ENCODE assay signal across 21 cellular contexts in the genomic region with DNA sequence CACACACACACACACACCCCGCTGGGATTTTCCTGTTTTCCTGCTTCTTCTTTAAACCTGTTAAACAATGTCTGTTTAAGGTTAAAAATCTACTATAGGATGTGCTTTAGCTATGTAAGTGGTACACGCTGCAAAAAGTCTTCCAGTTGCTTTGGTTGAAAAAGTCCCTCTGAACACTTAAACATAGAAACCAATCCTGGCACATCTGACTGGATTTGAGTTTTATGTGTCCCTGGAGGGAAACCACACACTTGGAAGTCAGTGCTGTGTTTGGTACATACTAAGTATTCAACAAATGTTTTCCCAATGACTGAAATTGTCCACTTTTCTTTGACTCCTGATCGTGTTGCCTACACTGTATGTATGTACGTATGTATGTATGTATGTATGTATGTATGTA. TPM values are rescaled to one million over a fixed set of nuclear protein-coding genes. Genes with fewer than 3 reads are reported as not detected.
DNase-seq lines count a peak whose midpoint lies in the region; ATAC-seq and TF ChIP-seq lines count a peak whose summit lies in the region.
"Had no signal": no experiment of that assay in that cellular context is flagged by ENCODE, and none has a peak within 500 bp of the region (broad histone marks: within the 10 kb centered on the region; RNA-seq: fewer than 3 reads in every experiment).

No MANE protein-coding gene starts in this region.

- no peaks in the 10 kb centered on the region for H3K36me3 Mint-ChIP-seq in GM23338 (ENCODE audit: low read depth)
- H3K36me3 Mint-ChIP-seq in nephron progenitor cell (ENCODE audit: low read depth) = no peaks in the 10 kb centered on the region
- H3K36me3 Mint-ChIP-seq: CD4-positive, CD25-positive, alpha-beta regulatory T cell; naive B cell had no signal

- H2AFZ ChIP-seq in GM23338 (peak overlapping the region; percentile 73; the same call in 1 of the 2 replicates), Karpas-422 (ENCODE audit: low read length) (no peak overlapping the region)

- TF ChIP-seq POLR2A in vagina (IDR thresholded peaks at IDR 0.05) = no peak

- H3K36me3 ChIP-seq in GM23338 (ENCODE audit: insufficient read depth) (no peaks in the 10 kb centered on the region), vagina (no peaks in the 10 kb centered on the region), Karpas-422 (ENCODE audit: insufficient read depth, low read length) (no peaks in the 10 kb centered on the region)
- H3K36me3 ChIP-seq: heart left ventricle, tibial artery had no signal

- peak; percentile 49 for DNase-seq in AG08395 (ENCODE audit: low spot score)
- DNase-seq in GM23338 (ENCODE audit: low spot score) = no peak
- DNase-seq in astrocyte of the hippocampus (ENCODE audit: low read depth, low spot score) = peak; percentile 46
- DNase-seq in nephron progenitor cell = no peak
- no peak for DNase-seq in NCI-H526 (lab: John Stamatoyannopoulos, UW)
- no peak for DNase-seq in vagina (ENCODE audit: extremely low spot score in 2 of 2)
- no peak for DNase-seq in Right ventricle myocardium superior
- DNase-seq in Karpas-422 = no peak
- DNase-seq: amniotic stem cell; naive B cell; NCI-H1694 treated with DMSO at 0.1 percent for 48 hours; retina; SK-N-SH; stimulated activated naive CD4-positive, alpha-beta T cell treated with Interleukin-2 at 50 U/mL for 16 hours; T-helper 17 cell; tibial artery had no signal

- H3K4me3 ChIP-seq in GM23338 = no peak overlapping the region
- no peak overlapping the region for H3K4me3 ChIP-seq in vagina
- no peak overlapping the region for H3K4me3 ChIP-seq in Karpas-422 (ENCODE audit: low read length)

- TF ChIP-seq CTCF in GM23338 (conservative IDR thresholded peaks at IDR 0.05; ENCODE audit: low read depth in 2 of 2) = no peak
- no peak for TF ChIP-seq CTCF in nephron progenitor cell (IDR thresholded peaks at IDR 0.05)
- no peak for TF ChIP-seq CTCF in vagina (IDR thresholded peaks at IDR 0.05)

- H3K27me3 Mint-ChIP-seq in GM23338 (ENCODE audit: insufficient read depth, low read depth, poor library complexity) = peaks cover 5% of the 10 kb centered on the region
- peaks cover 4% of the 10 kb centered on the region for H3K27me3 Mint-ChIP-seq in nephron progenitor cell (ENCODE audit: low read depth, poor library complexity)
- H3K27me3 Mint-ChIP-seq: T-helper 17 cell had no signal

- no peaks in the 10 kb centered on the region for H3K9me3 Mint-ChIP-seq in GM23338
- H3K9me3 Mint-ChIP-seq in nephron progenitor cell = no peaks in the 10 kb centered on the region
- H3K9me3 Mint-ChIP-seq: activated naive CD4-positive, alpha-beta T cell treated with anti-CD3 and anti-CD28 coated beads for 36 hours; activated T-cell treated with anti-CD3 and anti-CD28 coated beads, Interleukin-2, amount 50 U/mL, for 72 hours; dendritic cell treated with granulocyte-macrophage colony-stimulating factor and Interleukin-4, amounts not matched to agents 40 ng/mL and 50 ng/mL, for 4 days had no signal

- no peaks in the 10 kb centered on the region for H3F3A ChIP-seq in GM23338 (replicated peaks; ENCODE audit: low read depth)

- H3K4me2 ChIP-seq in GM23338 (no peak overlapping the region), Karpas-422 (ENCODE audit: low read depth, low read length, poor library complexity, severe bottlenecking) (no peak overlapping the region)
- H3K4me2 ChIP-seq: SK-N-SH had no signal

- H3K27ac Mint-ChIP-seq in GM23338 (no peak overlapping the region), nephron progenitor cell (peak overlapping the region; percentile 13)
- H3K27ac Mint-ChIP-seq: activated naive CD4-positive, alpha-beta T cell treated with anti-CD3 and anti-CD28 coated beads for 36 hours; activated T-cell treated with anti-CD3 and anti-CD28 coated beads, Interleukin-2, amount 50 U/mL, for 72 hours; dendritic cell treated with granulocyte-macrophage colony-stimulating factor and Interleukin-4, amounts not matched to agents 40 ng/mL and 50 ng/mL, for 4 days; T-helper 17 cell had no signal

- intact Hi-C loops in vagina (cut with DNase I) = no loop called here
- intact Hi-C loops in Right ventricle myocardium superior (cut with DNase I) = no loop called here

- H4K20me1 ChIP-seq in GM23338 (replicated peaks; ENCODE audit: insufficient read depth) (no peaks in the 10 kb centered on the region), Karpas-422 (ENCODE audit: insufficient read depth, low read depth, low read length) (no peaks in the 10 kb centered on the region)

- 0 out of 2 replicates have a peak, but pooled peaks cover 4% of the 10 kb centered on the region for H3K9me2 ChIP-seq in GM23338 (ENCODE audit: insufficient read depth)
- no peaks in the 10 kb centered on the region for H3K9me2 ChIP-seq in Karpas-422 (replicated peaks; ENCODE audit: insufficient read depth, low read length)
- H3K9me2 ChIP-seq: SK-N-SH had no signal

- no peaks in the 10 kb centered on the region for H3K9me3 ChIP-seq in vagina
- H3K9me3 ChIP-seq in Karpas-422 (ENCODE audit: low read length) = no peaks in the 10 kb centered on the region
- H3K9me3 ChIP-seq: heart left ventricle, SK-N-SH, tibial artery had no signal

- ATAC-seq in GM23338 (no peak), Right ventricle myocardium superior (ENCODE audit: poor library complexity) (no peak)
- ATAC-seq: T-helper 17 cell had no signal

- H3K4me1 Mint-ChIP-seq in GM23338 (peaks cover 30% of the 10 kb centered on the region), nephron progenitor cell (peaks cover 15% of the 10 kb centered on the region)

- no peak overlapping the region for H3K27ac ChIP-seq in GM23338 (ENCODE audit: low read depth)
- no peak overlapping the region for H3K27ac ChIP-seq in vagina
- no peak overlapping the region for H3K27ac ChIP-seq in Karpas-422 (ENCODE audit: low read length)
- H3K27ac ChIP-seq: heart left ventricle had no signal

- H3K4me3 Mint-ChIP-seq in GM23338 (no peak overlapping the region), nephron progenitor cell (peak overlapping the region; percentile 70)
- H3K4me3 Mint-ChIP-seq: activated naive CD4-positive, alpha-beta T cell treated with anti-CD3 and anti-CD28 coated beads for 36 hours had no signal

- H3K4me1 ChIP-seq in GM23338 (ENCODE audit: insufficient read depth) (peaks cover 31% of the 10 kb centered on the region), vagina (peaks cover 4% of the 10 kb centered on the region), Karpas-422 (ENCODE audit: low read length) (peaks cover 9% of the 10 kb centered on the region)

- H3K27me3 ChIP-seq in GM23338 (ENCODE audit: insufficient read depth) (no peaks in the 10 kb centered on the region), vagina (no peaks in the 10 kb centered on the region), Karpas-422 (ENCODE audit: low read length) (no peaks in the 10 kb centered on the region)
- H3K27me3 ChIP-seq: heart left ventricle, tibial artery had no signal

- H3K79me2 ChIP-seq in GM23338 (replicated peaks; ENCODE audit: insufficient read depth) (no peaks in the 10 kb centered on the region), Karpas-422 (ENCODE audit: low read length) (no peaks in the 10 kb centered on the region)

- no peak overlapping the region for H3K9ac ChIP-seq in Karpas-422 (ENCODE audit: low read length)
- H3K9ac ChIP-seq: SK-N-SH had no signal

TF ChIP-seq in GM23338, 12 proteins besides CTCF, POLR2A, EP300 and RAD21 (continues in another document):
- TF ChIP-seq CREB1 (CRISPR knock-in tag; IDR thresholded peaks at IDR 0.05; ENCODE audit: low read depth) (no peak), ZNF114 (CRISPR knock-in tag; IDR thresholded peaks at IDR 0.05) (no peak), ZNF331 (CRISPR knock-in tag; IDR thresholded peaks at IDR 0.05; ENCODE audit: low read depth) (no peak)
- TF ChIP-seq, protein P1, sequence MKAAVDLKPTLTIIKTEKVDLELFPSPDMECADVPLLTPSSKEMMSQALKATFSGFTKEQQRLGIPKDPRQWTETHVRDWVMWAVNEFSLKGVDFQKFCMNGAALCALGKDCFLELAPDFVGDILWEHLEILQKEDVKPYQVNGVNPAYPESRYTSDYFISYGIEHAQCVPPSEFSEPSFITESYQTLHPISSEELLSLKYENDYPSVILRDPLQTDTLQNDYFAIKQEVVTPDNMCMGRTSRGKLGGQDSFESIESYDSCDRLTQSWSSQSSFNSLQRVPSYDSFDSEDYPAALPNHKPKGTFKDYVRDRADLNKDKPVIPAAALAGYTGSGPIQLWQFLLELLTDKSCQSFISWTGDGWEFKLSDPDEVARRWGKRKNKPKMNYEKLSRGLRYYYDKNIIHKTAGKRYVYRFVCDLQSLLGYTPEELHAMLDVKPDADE (IDR thresholded peaks at IDR 0.05) = no peak

RNA-seq across cellular contexts. Expression of a gene that starts 22.0 kb away (rescaled TPM):
- total RNA-seq in GM23338 (2014; rRNA removed; shearing (Covaris generic)) = 14.8 and 17.2 TPM in 2 replicates
- polyA plus RNA-seq in GM23338 (2016; fragmentation: Nextera tagmentation; extraction: Ambion mirVana) = 8.2 and 10.9 TPM in 2 replicates
- total RNA-seq in vagina = 67.8 TPM
- total RNA-seq in Right ventricle myocardium superior = 363 TPM
- total RNA-seq in Karpas-422 (2014; rRNA removed; shearing (Covaris generic); ENCODE audit: low replicate concordance) = 6.1 and 19.0 TPM in 2 replicates

Comparison
In these comparisons a context has a peak if more than half of its experiments do, and no peak if none do; other contexts are left out.
1. DNase-seq: peak in AG08395 (single experiment) and astrocyte of the hippocampus (single experiment); none in GM23338 (single experiment), nephron progenitor cell (single experiment), NCI-H526 (0 of 2), vagina (0 of 2), Right ventricle myocardium superior (single experiment) and Karpas-422 (single experiment).